29 cellular contexts compared by ENCODE assay signal in the genomic region with DNA sequence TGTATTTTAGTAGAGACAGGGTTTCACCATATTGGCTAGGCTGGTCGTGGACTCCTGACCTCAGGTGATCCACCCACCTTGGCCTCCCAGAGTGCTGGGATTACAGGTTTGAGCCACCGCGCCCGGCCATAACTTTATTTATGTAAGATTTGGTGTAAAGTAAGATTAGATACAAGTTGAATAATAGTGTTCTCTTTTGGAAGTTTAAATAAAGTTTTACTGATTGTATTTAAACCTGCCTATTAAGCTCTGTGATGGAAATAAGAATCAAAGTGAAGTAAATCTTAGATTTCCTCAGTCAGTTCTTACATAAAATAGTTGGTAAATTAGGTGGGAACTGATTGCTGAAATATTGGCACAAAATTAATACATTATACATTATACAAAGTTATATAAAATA.
"Had no signal": no experiment of that assay in that cellular context is flagged by ENCODE, and none has a peak within 500 bp of the region (broad histone marks: within the 10 kb centered on the region; RNA-seq: fewer than 3 reads in every experiment).

No MANE protein-coding gene starts in this region.

- H3K27ac Mint-ChIP-seq: stimulated activated effector memory CD8-positive, alpha-beta T cell treated with anti-CD3 and anti-CD28 coated beads, Interleukin-12 subunit alpha, Interleukin-12 subunit beta, amount 100 ng/mL, for 72 hours; stimulated activated memory B cell treated with anti-CD40 and anti-IgM and Interleukin-4, amounts not matched to agents 10 μg/mL and 1 μg/mL and 100 μg/mL, for 72 hours; stimulated activated naive B cell treated with anti-CD40 and anti-IgM and Interleukin-4, amounts not matched to agents 10 μg/mL and 1 μg/mL and 100 μg/mL, for 72 hours; stimulated activated naive CD8-positive, alpha-beta T cell treated with anti-CD3 and anti-CD28 coated beads, Interleukin-15, amount 100 ng/mL, for 72 hours; stimulated activated naive CD8-positive, alpha-beta T cell treated with anti-CD3 and anti-CD28 coated beads, Interleukin-15, Interleukin-2, amounts not matched to agents 100 ng/mL and 50 ng/mL, for 24 hours; type B pancreatic cell had no signal

- H3K27me3 ChIP-seq: stomach, suprapubic skin, testis, thyroid gland, tibial artery, tibial nerve, transverse colon, upper lobe of left lung, upper lobe of right lung, uterus, vagina had no signal

- H3K4me3 Mint-ChIP-seq: stimulated activated effector memory CD8-positive, alpha-beta T cell treated with anti-CD3 and anti-CD28 coated beads, Interleukin-12 subunit alpha, Interleukin-12 subunit beta, amount 100 ng/mL, for 72 hours; stimulated activated memory B cell treated with anti-CD40 and anti-IgM and Interleukin-4, amounts not matched to agents 10 μg/mL and 1 μg/mL and 100 μg/mL, for 72 hours; stimulated activated naive B cell treated with anti-CD40 and anti-IgM and Interleukin-4, amounts not matched to agents 10 μg/mL and 1 μg/mL and 100 μg/mL, for 72 hours; stimulated activated naive CD8-positive, alpha-beta T cell treated with anti-CD3 and anti-CD28 coated beads, Interleukin-15, amount 100 ng/mL, for 72 hours; stimulated activated naive CD8-positive, alpha-beta T cell treated with anti-CD3 and anti-CD28 coated beads, Interleukin-15, Interleukin-2, amounts not matched to agents 100 ng/mL and 50 ng/mL, for 24 hours; type B pancreatic cell had no signal

- H3K4me3 ChIP-seq: stomach, suprapubic skin, testis, thoracic aorta, thyroid gland, tibial artery, tibial nerve, transverse colon, upper lobe of left lung, upper lobe of right lung, uterus, vagina had no signal

- H3K27ac ChIP-seq: stomach, suprapubic skin, testis, thoracic aorta, thyroid gland, tibial artery, tibial nerve, transverse colon, upper lobe of left lung, upper lobe of right lung, uterus, vagina had no signal

- H3K9me3 ChIP-seq: stomach, suprapubic skin, testis, thoracic aorta, thyroid gland, tibial artery, tibial nerve, transverse colon, upper lobe of left lung, upper lobe of right lung, uterus, vagina had no signal

- H3K4me1 ChIP-seq: suprapubic skin, testis, upper lobe of left lung, upper lobe of right lung, uterus, vagina had no signal

- ATAC-seq: stimulated activated effector memory CD8-positive, alpha-beta T cell treated with anti-CD3 and anti-CD28 coated beads, Interleukin-12 subunit alpha, Interleukin-12 subunit beta, amount 100 ng/mL, for 72 hours; stimulated activated memory B cell treated with anti-CD40 and anti-IgM and Interleukin-4, amounts not matched to agents 10 μg/mL and 1 μg/mL and 100 μg/mL, for 72 hours; stimulated activated naive B cell treated with anti-CD40 and anti-IgM and Interleukin-4, amounts not matched to agents 10 μg/mL and 1 μg/mL and 100 μg/mL, for 72 hours; stimulated activated naive CD8-positive, alpha-beta T cell treated with anti-CD3 and anti-CD28 coated beads, Interleukin-15, amount 100 ng/mL, for 72 hours; stimulated activated naive CD8-positive, alpha-beta T cell treated with anti-CD3 and anti-CD28 coated beads, Interleukin-15, Interleukin-2, amounts not matched to agents 100 U/mL and 50 U/mL, for 24 hours; upper lobe of right lung had no signal

- H3K27me3 Mint-ChIP-seq: stimulated activated memory B cell treated with anti-CD40 and anti-IgM and Interleukin-4, amounts not matched to agents 10 μg/mL and 1 μg/mL and 100 μg/mL, for 72 hours; stimulated activated naive B cell treated with anti-CD40 and anti-IgM and Interleukin-4, amounts not matched to agents 10 μg/mL and 1 μg/mL and 100 μg/mL, for 72 hours; stimulated activated naive CD8-positive, alpha-beta T cell treated with anti-CD3 and anti-CD28 coated beads, Interleukin-15, amount 100 ng/mL, for 72 hours; stimulated activated naive CD8-positive, alpha-beta T cell treated with anti-CD3 and anti-CD28 coated beads, Interleukin-15, Interleukin-2, amounts not matched to agents 100 ng/mL and 50 ng/mL, for 24 hours; type B pancreatic cell had no signal

- FAIRE-seq: urothelium cell line had no signal

- DNase-seq: stimulated activated CD4-positive, alpha-beta T cell treated with anti-CD3 and anti-CD28 coated beads, Interleukin-2, amount 100 ng/mL, for 48 hours; stimulated activated CD4-positive, alpha-beta T cell treated with anti-CD3 and anti-CD28 coated beads, Interleukin-4, amount 100 ng/mL, for 1 hour; stimulated activated CD4-positive, alpha-beta T cell treated with anti-CD3 and anti-CD28 coated beads, Interleukin-4, amount 100 ng/mL, for 24 hours; stimulated activated CD4-positive, alpha-beta T cell treated with anti-CD3 and anti-CD28 coated beads, Interleukin-4, amount 100 ng/mL, for 4 hours; stimulated activated CD8-positive, alpha-beta memory T cell treated with anti-CD3 and anti-CD28 coated beads, Interleukin-4, amount 100 ng/mL, for 48 hours; stimulated activated naive B cell treated with anti-CD40 and anti-IgM and Interleukin-4, amounts not matched to agents 10 μg/mL and 1 μg/mL and 100 μg/mL, for 72 hours; stimulated activated naive CD4-positive, alpha-beta T cell; stimulated activated naive CD4-positive, alpha-beta T cell treated with Interleukin-2 at 50 U/mL for 16 hours; stimulated activated naive CD8-positive, alpha-beta T cell treated with anti-CD3 and anti-CD28 coated beads, Interleukin-15, amount 100 ng/mL, for 72 hours; stimulated activated naive CD8-positive, alpha-beta T cell treated with anti-CD3 and anti-CD28 coated beads, Interleukin-15, Interleukin-2, amounts not matched to agents 100 U/mL and 50 U/mL, for 24 hours; stomach; substantia nigra; testis; thyroid gland; tibial artery; transverse colon; trophoblast cell; upper lobe of left lung; upper lobe of right lung; uterus had no signal

- H3K9me3 Mint-ChIP-seq: stimulated activated effector memory CD8-positive, alpha-beta T cell treated with anti-CD3 and anti-CD28 coated beads, Interleukin-12 subunit alpha, Interleukin-12 subunit beta, amount 100 ng/mL, for 72 hours; stimulated activated memory B cell treated with anti-CD40 and anti-IgM and Interleukin-4, amounts not matched to agents 10 μg/mL and 1 μg/mL and 100 μg/mL, for 72 hours; stimulated activated naive B cell treated with anti-CD40 and anti-IgM and Interleukin-4, amounts not matched to agents 10 μg/mL and 1 μg/mL and 100 μg/mL, for 72 hours; stimulated activated naive CD8-positive, alpha-beta T cell treated with anti-CD3 and anti-CD28 coated beads, Interleukin-15, amount 100 ng/mL, for 72 hours; stimulated activated naive CD8-positive, alpha-beta T cell treated with anti-CD3 and anti-CD28 coated beads, Interleukin-15, Interleukin-2, amounts not matched to agents 100 ng/mL and 50 ng/mL, for 24 hours; type B pancreatic cell had no signal
